ENCODE assay signal across 8 cellular contexts in the genomic region with DNA sequence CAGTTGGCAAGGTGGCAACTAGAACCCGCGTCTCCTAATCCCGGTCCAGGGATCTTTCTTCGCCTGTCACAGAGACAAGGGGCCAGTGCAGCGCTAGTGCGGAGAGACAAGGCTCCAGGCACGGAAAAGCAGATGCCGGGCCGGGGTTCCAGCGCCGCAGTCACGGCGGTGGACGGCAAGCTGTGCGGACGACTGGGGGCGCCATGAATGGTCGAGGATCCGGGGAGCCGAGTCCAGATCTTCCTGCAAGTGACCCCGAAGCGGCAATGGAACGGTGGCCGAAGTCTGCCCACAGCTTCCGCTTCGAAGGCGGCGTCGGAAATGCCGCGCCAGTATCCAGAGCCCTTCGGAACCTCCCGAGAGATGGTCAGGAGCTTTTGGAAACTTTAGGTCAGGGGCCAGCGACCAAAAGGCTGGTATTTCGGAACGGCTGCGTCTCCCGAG. TPM values are rescaled to one million over a fixed set of nuclear protein-coding genes. Genes with fewer than 3 reads are reported as not detected.
DNase-seq lines count a peak whose midpoint lies in the region; ATAC-seq and TF ChIP-seq lines count a peak whose summit lies in the region.

No MANE protein-coding gene starts in this region.

- H3K27me3 ChIP-seq in SJSA1 (replicated peaks): no peaks in the 10 kb centered on the region

- H3K27me3 Mint-ChIP-seq in endothelial cell (ENCODE audit: unreplicated experiment): peaks cover 4% of the 10 kb centered on the region
- no peaks in the 10 kb centered on the region for H3K27me3 Mint-ChIP-seq in natural killer cell (ENCODE audit: low read depth in 2 of 2)

- H3K36me3 Mint-ChIP-seq in endothelial cell (ENCODE audit: low read depth, unreplicated experiment) (peaks cover 5% of the 10 kb centered on the region), natural killer cell (no peaks in the 10 kb centered on the region)

- H3K9me3 Mint-ChIP-seq in endothelial cell (ENCODE audit: unreplicated experiment): no peaks in the 10 kb centered on the region
- H3K9me3 Mint-ChIP-seq in natural killer cell: no peaks in the 10 kb centered on the region

- peak; percentile 1 for ATAC-seq in HG02938 (IDR thresholded peaks at IDR 0.05; ENCODE audit: unreplicated experiment)
- ATAC-seq in natural killer cell: peak; percentile 1 to 9 (median 5)

- H3K27ac ChIP-seq in SJSA1: peak overlapping the region; percentile 49

- H3K4me3 Mint-ChIP-seq in endothelial cell (ENCODE audit: unreplicated experiment) (peak overlapping the region; percentile 100), natural killer cell (peak overlapping the region; percentile 96)

- H3K36me3 ChIP-seq in SJSA1: peaks cover 24% of the 10 kb centered on the region

- TF ChIP-seq CTCF in endothelial cell (IDR thresholded peaks at IDR 0.05; ENCODE audit: unreplicated experiment) (no peak), natural killer cell (IDR thresholded peaks at IDR 0.05) (no peak)

- peak; percentile 48 for DNase-seq in stimulated activated CD4-positive, alpha-beta T cell treated with anti-CD3 and anti-CD28 coated beads, Interleukin-15, amount 100 ng/mL, for 24 hours
- DNase-seq in stimulated activated CD4-positive, alpha-beta T cell treated with anti-CD3 and anti-CD28 coated beads, Interleukin-2, amount 100 ng/mL, for 48 hours: no peak
- DNase-seq in SJSA1 (ENCODE audit: low read depth in 1 of 2, low spot score in 2 of 2) (no peak), endothelial cell (ENCODE audit: low spot score) (no peak), natural killer cell (no peak), OCI-M1 (lab: John Stamatoyannopoulos, UW) (no peak), germinal center (ENCODE audit: low spot score) (no peak)

- intact Hi-C loops in natural killer cell (cut with micrococcal nuclease): no loop called here

- peak overlapping the region; percentile 59 for H3K4me3 ChIP-seq in SJSA1

- H3K27ac Mint-ChIP-seq in endothelial cell (ENCODE audit: unreplicated experiment) (peak overlapping the region; percentile 98), natural killer cell (peak overlapping the region; percentile 92 to 98)

- peaks cover 13% of the 10 kb centered on the region for H3K4me1 Mint-ChIP-seq in endothelial cell (ENCODE audit: unreplicated experiment)
- peaks cover 41 to 43% of the 10 kb centered on the region in 2 donors for H3K4me1 Mint-ChIP-seq in natural killer cell

- no peaks in the 10 kb centered on the region for H3K9me3 ChIP-seq in SJSA1 (replicated peaks)

- H3K4me1 ChIP-seq in SJSA1 (replicated peaks): peaks cover 21% of the 10 kb centered on the region

RNA-seq across cellular contexts. Expression of a gene that starts 0.6 kb away (rescaled TPM):
- total RNA-seq in SJSA1 (2014; rRNA removed; shearing (Covaris generic)): 60.9 and 78.4 TPM in 2 replicates
- total RNA-seq in endothelial cell (ENCODE audit: unreplicated experiment) (40.6 TPM), natural killer cell (10 to 100 TPM; 32.1 to 32.5 (median 32.1) TPM)

RNA-seq across cellular contexts. Expression of a gene that starts 31.2 kb away (rescaled TPM):
- total RNA-seq in SJSA1 (2014; rRNA removed; shearing (Covaris generic)): 177 and 206 TPM in 2 replicates
- total RNA-seq in endothelial cell (ENCODE audit: unreplicated experiment) (35.2 TPM), natural killer cell (10 to 100 TPM; 60.6 to 77.2 (median 70.4) TPM)

RNA-seq across cellular contexts. Expression of a gene that starts 59.0 kb away (rescaled TPM):
- total RNA-seq in SJSA1 (2014; rRNA removed; shearing (Covaris generic)): 84.7 and 92.2 TPM in 2 replicates
- 88.3 TPM for total RNA-seq in endothelial cell (ENCODE audit: unreplicated experiment)
- total RNA-seq in natural killer cell: 10 to 100 TPM; 83.5 to 90.2 (median 86.2) TPM

RNA-seq across cellular contexts. Expression of a gene that starts 59.2 kb away (rescaled TPM):
- 32.0 and 43.5 TPM in 2 replicates for total RNA-seq in SJSA1 (2014; rRNA removed; shearing (Covaris generic))
- total RNA-seq in endothelial cell (ENCODE audit: unreplicated experiment) (11.9 TPM), natural killer cell (10 to 100 TPM in 2 of 3 donors, 1 to 10 TPM in 1; 6.4 to 12.4 (median 12.1) TPM)
